ENCODE assay signal across 8 cellular contexts in the genomic region with DNA sequence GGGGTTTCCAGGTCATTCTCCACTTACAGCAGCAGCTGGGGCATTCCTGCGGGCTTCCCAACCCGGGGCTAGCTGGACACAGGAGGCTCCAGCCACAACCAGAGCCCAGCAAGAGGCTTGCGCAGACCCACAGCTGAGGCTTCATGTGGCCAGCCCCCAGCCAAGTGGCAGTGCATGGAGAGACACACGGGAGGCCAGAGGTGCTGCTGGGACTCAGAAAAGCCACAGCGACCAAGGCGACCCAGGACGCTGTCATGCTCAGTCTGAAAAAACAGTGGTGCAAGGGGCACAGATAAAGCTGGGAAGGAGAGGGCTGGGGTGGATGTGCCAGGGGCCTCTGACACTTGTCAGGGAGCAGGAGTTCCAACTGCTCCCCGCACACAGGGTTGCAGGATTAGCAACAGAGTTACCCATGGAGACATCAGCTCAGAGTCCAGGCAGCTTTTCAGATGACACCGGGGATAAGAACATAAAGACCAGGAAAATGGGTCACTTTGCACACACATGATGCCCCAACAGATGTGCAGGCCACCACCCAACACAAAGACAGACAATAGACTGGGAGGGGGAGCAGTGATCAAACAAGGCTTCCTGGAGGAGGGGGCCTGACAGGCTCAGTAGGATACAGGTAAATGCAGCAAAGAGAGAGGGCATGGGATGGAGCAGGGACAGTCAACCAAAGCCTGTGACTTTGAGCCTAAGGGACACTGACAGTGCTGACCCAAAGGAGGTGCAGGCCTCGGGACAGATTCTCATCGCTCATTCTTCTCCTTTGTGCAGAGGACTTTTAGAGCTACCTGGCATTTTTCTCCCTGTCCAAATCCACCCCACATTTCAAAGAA. TPM values are rescaled to one million over a fixed set of nuclear protein-coding genes. Genes with fewer than 3 reads are reported as not detected.
DNase-seq lines count a peak whose midpoint lies in the region; ATAC-seq, FAIRE-seq and TF ChIP-seq lines count a peak whose summit lies in the region.

No MANE protein-coding gene starts in this region.

- FAIRE-seq in GM19239 (lab: Jason Lieb, UNC), result no peak

- no peaks in the 10 kb centered on the region for H3K9me3 Mint-ChIP-seq in T-cell

- ATAC-seq in T-cell (replicated peaks in 1 of 4) (no peak), GM19035 (IDR thresholded peaks at IDR 0.05; ENCODE audit: unreplicated experiment) (no peak)

- POLR2A ChIA-PET in T-cell (lab: Charles Lee), result interaction anchor here (1.0 to 12.1 kb wide), 6 partner anchors 9 to 95 kb away, joined by 3 to 98 read pairs (median 15); a partner anchor contains a TSS

- H3K27me3 Mint-ChIP-seq in T-cell, result no peaks in the 10 kb centered on the region

- peak overlapping the region; percentile 91 to 100 (median 98) for H3K4me3 Mint-ChIP-seq in T-cell

- peak overlapping the region; percentile 97; the same call in 1 of the 2 replicates for H3K4me3 ChIP-seq in GM12864 (ENCODE audit: low read depth, low read length)
- peak overlapping the region; percentile 64 for H3K4me3 ChIP-seq in fibroblast of the aortic adventitia (ENCODE audit: low read depth, low read length)

- DNase-seq in GM12864 (ENCODE audit: low read depth), result no peak
- no peak for DNase-seq in T-cell
- DNase-seq in fibroblast of the aortic adventitia (ENCODE audit: low read depth), result no peak
- DNase-seq in retina, result peak; percentile 36
- no peak for DNase-seq in dedifferentiated amniotic fluid mesenchymal stem cell (ENCODE audit: extremely low spot score)
- no peak for DNase-seq in NCI-H510A treated with DMSO at 0.1 percent for 48 hours (lab: John Stamatoyannopoulos, UW)
- DNase-seq in GM19239 (ENCODE audit: insufficient read length, low spot score), result no peak

- CTCF ChIA-PET in T-cell (lab: Charles Lee), result interaction anchor here (0.6 to 5.1 kb wide), 12 partner anchors 9 to 267 kb away, joined by 3 to 56 read pairs (median 4); a partner anchor contains a TSS

- TF ChIP-seq CTCF in GM12864 (IDR thresholded peaks at IDR 0.05; ENCODE audit: low read depth, low read length, missing control alignments) (no peak), fibroblast of the aortic adventitia (IDR thresholded peaks at IDR 0.05; ENCODE audit: insufficient read depth, low read length) (no peak)

- H3K27ac Mint-ChIP-seq in T-cell, result peak overlapping the region; percentile 98 to 99

- peaks cover 47 to 54% (median 54%) of the 10 kb centered on the region in 3 donors for H3K4me1 Mint-ChIP-seq in T-cell

- peaks cover 3% of the 10 kb centered on the region for H3K36me3 Mint-ChIP-seq in T-cell

RNA-seq across cellular contexts. Expression of a gene that starts 6.9 kb away (rescaled TPM):
- total RNA-seq in T-cell (1,000 to 10,000 TPM in 1 of 5 donors, 100 to 1,000 TPM in 4; 368 to 1,017 (median 906) TPM), fibroblast of the aortic adventitia (ENCODE audit: low replicate concordance) (527 and 883 TPM in 2 replicates)

RNA-seq across cellular contexts. Expression of a gene that starts 29.3 kb away (rescaled TPM):
- total RNA-seq in T-cell (10 to 100 TPM; 35.6 to 79.1 (median 77.8) TPM), fibroblast of the aortic adventitia (ENCODE audit: low replicate concordance) (42.7 and 172 TPM in 2 replicates)

RNA-seq across cellular contexts. Expression of a gene that starts 33.3 kb away (rescaled TPM):
- total RNA-seq in T-cell (10 to 100 TPM; 18.7 to 72.2 (median 22.6) TPM), fibroblast of the aortic adventitia (ENCODE audit: low replicate concordance) (0.41 and 5.8 TPM in 2 replicates)
